In genomic region chr6:42148058-42148457, GRCh38 we compare ENCODE assay signal across 32 cellular contexts. TPM values are rescaled to one million over a fixed set of nuclear protein-coding genes. Genes with fewer than 3 reads are reported as not detected.
A peak's percentile ranks its signal among the peaks of the same experiment; 100 is the strongest.
DNase-seq lines count a peak whose midpoint lies in the region; ATAC-seq and TF ChIP-seq lines count a peak whose summit lies in the region.
"Had no signal": no experiment of that assay in that cellular context is flagged by ENCODE, and none has a peak within 500 bp of the region (broad histone marks: within the 10 kb centered on the region; RNA-seq: fewer than 3 reads in every experiment).

No MANE protein-coding gene starts in this region.

- 84% methylated on average over 2 of the region's 3 CpGs for WGBS in mammary epithelial cell (ENCODE audit: low coverage, missing lambda C conversion rate)

- no peak overlapping the region for H2AFZ ChIP-seq in mammary epithelial cell (ENCODE audit: low read depth, low read length)

- BruUV-seq in mammary epithelial cell (replicated peaks; lab: Mats Ljungman, UMichigan), result no TSS peak

- H3K27ac ChIP-seq in mammary epithelial cell (ENCODE audit: insufficient read depth, low read depth, low read length), result no peak overlapping the region
- no peak overlapping the region for H3K27ac ChIP-seq in breast epithelium
- H3K27ac ChIP-seq in left lung, result no peak overlapping the region
- H3K27ac ChIP-seq: WERI-Rb-1 had no signal

- no peaks in the 10 kb centered on the region for H4K20me1 ChIP-seq in mammary epithelial cell (ENCODE audit: insufficient read depth, low read length)

- H3K27me3 ChIP-seq in mammary epithelial cell (ENCODE audit: insufficient read depth, low read length), result no peaks in the 10 kb centered on the region
- H3K27me3 ChIP-seq in breast epithelium, result no peaks in the 10 kb centered on the region
- peaks cover 0 to 7% of the 10 kb centered on the region in 2 donors for H3K27me3 ChIP-seq in left lung

- H3K4me2 ChIP-seq in mammary epithelial cell (ENCODE audit: insufficient read depth, low read depth, low read length), result no peak overlapping the region

- H3K27me3 Mint-ChIP-seq in type B pancreatic cell, result peaks cover 8% of the 10 kb centered on the region

- H3K36me3 ChIP-seq in mammary epithelial cell (ENCODE audit: insufficient read depth, low read length) (no peaks in the 10 kb centered on the region), breast epithelium (no peaks in the 10 kb centered on the region), left lung (no peaks in the 10 kb centered on the region)
- H3K36me3 ChIP-seq: WERI-Rb-1 had no signal

- peaks cover 5% of the 10 kb centered on the region for H3K4me1 ChIP-seq in mammary epithelial cell (ENCODE audit: insufficient read depth, low read length)
- no peaks in the 10 kb centered on the region for H3K4me1 ChIP-seq in breast epithelium
- H3K4me1 ChIP-seq in left lung, result no peaks in the 10 kb centered on the region

- dilution Hi-C loops in mammary epithelial cell (cut with HindIII; ENCODE audit: low sequenced_read_pairs), result no loop called here

- peak; percentile 31 for DNase-seq in mammary epithelial cell
- no peak for DNase-seq in breast epithelium (ENCODE audit: low spot score in 2 of 2)
- DNase-seq in choroid plexus epithelial cell (ENCODE audit: low read depth), result peak; percentile 42
- DNase-seq in left lung, result no peak
- DNase-seq in type B pancreatic cell (ENCODE audit: extremely low spot score, unreplicated experiment), result no peak
- DNase-seq in NCI-H2107 (lab: John Stamatoyannopoulos, UW), result no peak
- no peak for DNase-seq in D341Med (ENCODE audit: low spot score)
- DNase-seq: 8988T; activated CD4-positive, alpha-beta T cell treated with anti-CD3 and anti-CD28 coated beads, Interleukin-2, amount 10 ng/mL, durations not matched to agents 24 days and 14 days; activated effector memory CD4-positive, alpha-beta T cell treated with anti-CD3 and anti-CD28 coated beads, Interleukin-2, amount 50 U/mL, for 16 hours; activated T-cell treated with anti-CD3 and anti-CD28 coated beads, Interleukin-2, amount 50 U/mL, for 1 hour; effector CD4-positive, alpha-beta T cell; erythroblast; GOT3; KBM-7; left cardiac atrium; mesenchymal stem cell; MM.1S; NCI-H1417 treated with DMSO at 0.1 percent for 48 hours; NCI-H2081 treated with DMSO at 0.1 percent for 48 hours; NCI-H82; nucleus accumbens; SHP77 treated with DMSO at 0.1 percent for 48 hours; stimulated activated naive CD8-positive, alpha-beta T cell treated with anti-CD3 and anti-CD28 coated beads, Interleukin-15, amount 100 ng/mL, for 72 hours; T-helper 9 cell; WERI-Rb-1 had no signal

- H3K4me1 Mint-ChIP-seq in type B pancreatic cell (ENCODE audit: unreplicated experiment), result peaks cover 9% of the 10 kb centered on the region
- H3K4me1 Mint-ChIP-seq: activated CD4-positive, alpha-beta T cell treated with anti-CD3 and anti-CD28 coated beads, Interleukin-2, amount 10 ng/mL, durations not matched to agents 24 days and 14 days; brain; stimulated activated naive CD8-positive, alpha-beta T cell treated with anti-CD3 and anti-CD28 coated beads, Interleukin-15, amount 100 ng/mL, for 72 hours had no signal

- TF ChIP-seq CTCF in mammary epithelial cell (conservative IDR thresholded peaks at IDR 0.05 in 1 of 2, IDR thresholded peaks at IDR 0.05 in 1 of 2; ENCODE audit: extremely low read depth in 1 of 2, insufficient read depth in 1 of 2, low read depth in 1 of 2, low read length in 2 of 2) (no peak), breast epithelium (IDR thresholded peaks at IDR 0.05) (no peak), choroid plexus epithelial cell (conservative IDR thresholded peaks at IDR 0.05; ENCODE audit: low read depth, low read length) (no peak), left lung (IDR thresholded peaks at IDR 0.05) (no peak), type B pancreatic cell (conservative IDR thresholded peaks at IDR 0.05) (no peak)

- H3K4me3 ChIP-seq in mammary epithelial cell (replicated peaks in 1 of 3; ENCODE audit: insufficient read depth in 1 of 3, low read depth in 2 of 3, low read length in 3 of 3), result no peak overlapping the region
- H3K4me3 ChIP-seq in breast epithelium, result no peak overlapping the region
- no peak overlapping the region for H3K4me3 ChIP-seq in choroid plexus epithelial cell (ENCODE audit: low read depth, low read length)
- H3K4me3 ChIP-seq in left lung, result no peak overlapping the region
- H3K4me3 ChIP-seq: GM12878 had no signal

- no peaks in the 10 kb centered on the region for H3K9me3 ChIP-seq in mammary epithelial cell (replicated peaks; ENCODE audit: insufficient read depth, low read length)
- H3K9me3 ChIP-seq in breast epithelium, result no peaks in the 10 kb centered on the region
- H3K9me3 ChIP-seq in left lung, result no peaks in the 10 kb centered on the region

- ATAC-seq in left lung, result peak; percentile 44
- no peak for ATAC-seq in HG03520 (IDR thresholded peaks at IDR 0.05; ENCODE audit: unreplicated experiment)
- ATAC-seq: GM12878; stimulated activated naive CD8-positive, alpha-beta T cell treated with anti-CD3 and anti-CD28 coated beads, Interleukin-15, amount 100 ng/mL, for 72 hours had no signal

- no peaks in the 10 kb centered on the region for H3K36me3 Mint-ChIP-seq in type B pancreatic cell
- H3K36me3 Mint-ChIP-seq: brain had no signal

- peak overlapping the region; percentile 58 for H3K4me3 Mint-ChIP-seq in type B pancreatic cell
- H3K4me3 Mint-ChIP-seq: activated CD4-positive, alpha-beta T cell treated with anti-CD3 and anti-CD28 coated beads, Interleukin-2, amount 10 ng/mL, durations not matched to agents 24 days and 14 days; brain; stimulated activated naive CD8-positive, alpha-beta T cell treated with anti-CD3 and anti-CD28 coated beads, Interleukin-15, amount 100 ng/mL, for 72 hours had no signal

- CTCF ChIA-PET in mammary epithelial cell (lab: Charles Lee; ENCODE audit: low non-redundant PET), result no interaction called here

- H3K9ac ChIP-seq in mammary epithelial cell (ENCODE audit: insufficient read depth, low read length), result no peak overlapping the region

- peak overlapping the region; percentile 84 for H3K27ac Mint-ChIP-seq in type B pancreatic cell
- H3K27ac Mint-ChIP-seq: activated CD4-positive, alpha-beta T cell treated with anti-CD3 and anti-CD28 coated beads, Interleukin-2, amount 10 ng/mL, durations not matched to agents 24 days and 14 days; brain had no signal

- in situ Hi-C loops in mammary epithelial cell (cut with MboI; ENCODE audit: low sequenced_read_pairs in 2 of 2), result no loop called here

- no peaks in the 10 kb centered on the region for H3K79me2 ChIP-seq in mammary epithelial cell (ENCODE audit: insufficient read depth, low read length)

- TF ChIP-seq POLR2A in breast epithelium (IDR thresholded peaks at IDR 0.05), result no peak

- H3K9me3 Mint-ChIP-seq in type B pancreatic cell, result no peaks in the 10 kb centered on the region
- H3K9me3 Mint-ChIP-seq: activated CD4-positive, alpha-beta T cell treated with anti-CD3 and anti-CD28 coated beads, Interleukin-2, amount 10 ng/mL, durations not matched to agents 24 days and 14 days; stimulated activated naive CD8-positive, alpha-beta T cell treated with anti-CD3 and anti-CD28 coated beads, Interleukin-15, amount 100 ng/mL, for 72 hours had no signal

- intact Hi-C loops in mammary epithelial cell (cut with micrococcal nuclease), result no loop called here
- intact Hi-C loops in breast epithelium (cut with DNase I; ENCODE audit: low total_unique reads), result no loop called here
- intact Hi-C loops in left lung (cut with DNase I), result no loop called here

RNA-seq across cellular contexts. Expression of gene C6orf132, which starts 5.6 kb away (rescaled TPM):
- total RNA-seq in mammary epithelial cell (10 to 100 TPM; 10.3 to 42.4 TPM), breast epithelium (10 to 100 TPM in 2 of 3 donors, 1 to 10 TPM in 1; 4.2 to 20.2 (median 10.2) TPM), left lung (10 to 100 TPM; 19.6 to 20.3 TPM), type B pancreatic cell (ENCODE audit: low replicate concordance) (22.9 and 56.4 TPM in 2 replicates)
- polyA plus RNA-seq in mammary epithelial cell, result 9.5 TPM
- 27.8 TPM for polyA minus RNA-seq in mammary epithelial cell
- total RNA-seq: pulmonary artery endothelial cell had no signal

RNA-seq across cellular contexts. Expression of gene GUCA1A, which starts 25.1 kb away (rescaled TPM):
- not detected for total RNA-seq in mammary epithelial cell
- polyA plus RNA-seq in mammary epithelial cell, result not detected
- polyA minus RNA-seq in mammary epithelial cell, result not detected
- total RNA-seq in breast epithelium, result not detected
- under 1 TPM in 1 of 2 donors, not detected in 1; 0.17 TPM for total RNA-seq in left lung
- total RNA-seq in type B pancreatic cell (ENCODE audit: low replicate concordance), result 0.41 and 0.57 TPM in 2 replicates
- total RNA-seq: activated CD4-positive, alpha-beta T cell treated with anti-CD3 and anti-CD28 coated beads, Interleukin-2, amount 10 ng/mL, durations not matched to agents 24 days and 14 days; activated CD8-positive, alpha-beta memory T cell treated with anti-CD3 and anti-CD28 coated beads for 36 hours; GM12878; left cardiac atrium; OCI-LY7; pulmonary artery endothelial cell had no signal
- polyA plus RNA-seq: GM12878 had no signal

RNA-seq across cellular contexts. Expression of gene GUCA1B, which starts 46.7 kb away (rescaled TPM):
- total RNA-seq in mammary epithelial cell (under 1 TPM in 1 of 2 donors, not detected in 1; 0.17 TPM), breast epithelium (1 to 10 TPM; 1.1 to 2.9 (median 1.5) TPM), left lung (1 to 10 TPM in 1 of 2 donors, under 1 TPM in 1; 0.38 to 1.7 TPM), type B pancreatic cell (ENCODE audit: low replicate concordance) (0.67 and 1.1 TPM in 2 replicates)
- polyA plus RNA-seq in mammary epithelial cell, result 0.39 TPM
- polyA minus RNA-seq in mammary epithelial cell, result not detected

Comparison
In these comparisons a context has a peak if more than half of its experiments do, and no peak if none do; other contexts are left out.
1. DNase-seq: peak in mammary epithelial cell (single experiment) and choroid plexus epithelial cell (single experiment); none in breast epithelium (0 of 2), left lung (0 of 2), type B pancreatic cell (single experiment), NCI-H2107 (single experiment) and D341Med (single experiment).